ENCODE assay signal across 11 cellular contexts in the genomic region with DNA sequence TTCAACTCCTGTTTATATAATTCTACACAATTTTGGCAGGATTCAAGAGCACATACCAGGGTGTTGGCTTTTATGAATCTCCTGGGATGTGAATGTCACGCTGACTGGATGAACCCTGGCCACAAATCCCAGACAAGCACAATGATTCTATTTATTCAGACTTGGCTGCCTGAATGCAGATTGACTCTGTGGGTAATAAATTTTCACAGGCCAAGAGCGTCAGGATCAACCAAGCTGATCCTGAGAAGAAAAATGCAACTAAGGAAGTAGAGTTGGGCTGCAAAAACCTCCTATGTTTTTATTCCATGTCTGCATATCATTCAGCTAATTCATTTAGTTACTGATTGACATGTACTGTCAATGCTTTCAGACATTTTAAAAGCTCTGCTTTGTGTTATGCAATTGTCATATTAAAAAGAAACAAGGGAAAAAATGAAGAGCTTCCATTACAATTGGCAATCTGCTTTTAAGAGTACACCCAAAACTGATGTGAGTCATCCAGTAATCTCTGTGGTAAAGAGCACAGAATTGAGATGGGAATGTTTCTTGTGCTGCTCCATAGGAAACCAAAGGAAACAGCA.
DNase-seq lines count a peak whose midpoint lies in the region; ATAC-seq, FAIRE-seq and TF ChIP-seq lines count a peak whose summit lies in the region.
"Had no signal": no experiment of that assay in that cellular context is flagged by ENCODE, and none has a peak within 500 bp of the region (broad histone marks: within the 10 kb centered on the region; RNA-seq: fewer than 3 reads in every experiment).

No MANE protein-coding gene starts in this region.

- DNase-seq in NCI-H2081 (lab: John Stamatoyannopoulos, UW) (peak; percentile 1 to 5), NCI-H2081 treated with DMSO at 0.1 percent for 48 hours (lab: John Stamatoyannopoulos, UW) (no peak), astrocyte (ENCODE audit: low read depth) (peak; percentile 100), right atrium auricular region (ENCODE audit: low spot score) (no peak), tibial artery (peak; percentile 38 to 78), activated gamma-delta T cell treated with Interleukin-2 at 50 U/mL for 16 hours (no peak)
- DNase-seq in activated naive CD4-positive, alpha-beta T cell treated with anti-CD3 and anti-CD28 coated beads, Interleukin-2, amount 50 U/mL, for 72 hours (ENCODE audit: low spot score in 2 of 2), result no peak
- DNase-seq in stimulated activated CD4-positive, alpha-beta T cell treated with anti-CD3 and anti-CD28 coated beads, Interleukin-15, amount 100 ng/mL, for 24 hours, result no peak
- DNase-seq: retina, WERI-Rb-1 had no signal

- peak overlapping the region; percentile 64 for H3K4me2 ChIP-seq in astrocyte (ENCODE audit: low read length)

- no peak overlapping the region for H3K4me3 ChIP-seq in astrocyte (ENCODE audit: insufficient read depth, low read depth, low read length)
- H3K4me3 ChIP-seq in right atrium auricular region, result no peak overlapping the region
- no peak overlapping the region for H3K4me3 ChIP-seq in tibial artery

- H3K9me3 ChIP-seq in astrocyte (ENCODE audit: insufficient read depth, low read depth, low read length) (no peaks in the 10 kb centered on the region), right atrium auricular region (no peaks in the 10 kb centered on the region), tibial artery (no peaks in the 10 kb centered on the region)

- TF ChIP-seq CTCF in astrocyte (IDR thresholded peaks at IDR 0.05; ENCODE audit: insufficient read depth, low read depth, low read length), result no peak
- TF ChIP-seq CTCF in right atrium auricular region (IDR thresholded peaks at IDR 0.05), result no peak
- no peak for TF ChIP-seq CTCF in tibial artery (IDR thresholded peaks at IDR 0.05)

- no peaks in the 10 kb centered on the region for H3K36me3 ChIP-seq in astrocyte (ENCODE audit: insufficient read depth, low read length)
- H3K36me3 ChIP-seq in right atrium auricular region, result no peaks in the 10 kb centered on the region
- H3K36me3 ChIP-seq in tibial artery, result no peaks in the 10 kb centered on the region
- H3K36me3 ChIP-seq: WERI-Rb-1 had no signal

- H3K9ac ChIP-seq in astrocyte (ENCODE audit: low read length), result peak overlapping the region; percentile 12

- no peaks in the 10 kb centered on the region for H3K79me2 ChIP-seq in astrocyte (ENCODE audit: insufficient read depth, low read length)

- peaks cover 14% of the 10 kb centered on the region for H3K36me3 Mint-ChIP-seq in astrocyte (ENCODE audit: low read depth, unreplicated experiment)
- H3K36me3 Mint-ChIP-seq in activated naive CD4-positive, alpha-beta T cell treated with anti-CD3 and anti-CD28 coated beads, Interleukin-2, amount 50 U/mL, for 72 hours, result peaks cover 7% of the 10 kb centered on the region in 2 donors

- no peak for ATAC-seq in activated naive CD4-positive, alpha-beta T cell treated with anti-CD3 and anti-CD28 coated beads, Interleukin-2, amount 50 U/mL, for 72 hours

- H3K4me1 Mint-ChIP-seq in astrocyte (ENCODE audit: low read depth, unreplicated experiment), result peaks cover 10% of the 10 kb centered on the region

- peaks cover 18% of the 10 kb centered on the region for H3K4me1 ChIP-seq in astrocyte (ENCODE audit: insufficient read depth, low read length)
- peaks cover 0 to 38% of the 10 kb centered on the region in 2 donors for H3K4me1 ChIP-seq in right atrium auricular region
- peaks cover 0 to 70% (median 45%) of the 10 kb centered on the region in 4 donors for H3K4me1 ChIP-seq in tibial artery

- intact Hi-C loops in tibial artery (cut with DNase I; ENCODE audit: low total_unique reads), result no loop called here

- H3K27me3 Mint-ChIP-seq in astrocyte (ENCODE audit: low read depth, unreplicated experiment), result no peaks in the 10 kb centered on the region

- H4K20me1 ChIP-seq in astrocyte (ENCODE audit: insufficient read depth, low read length), result no peaks in the 10 kb centered on the region

- H3K27me3 ChIP-seq in astrocyte (ENCODE audit: insufficient read depth, low read length), result no peaks in the 10 kb centered on the region
- no peaks in the 10 kb centered on the region for H3K27me3 ChIP-seq in right atrium auricular region
- H3K27me3 ChIP-seq in tibial artery, result no peaks in the 10 kb centered on the region

- peak overlapping the region; percentile 0 for H3K27ac Mint-ChIP-seq in astrocyte (ENCODE audit: unreplicated experiment)
- H3K27ac Mint-ChIP-seq in activated naive CD4-positive, alpha-beta T cell treated with anti-CD3 and anti-CD28 coated beads, Interleukin-2, amount 50 U/mL, for 72 hours, result no peak overlapping the region

- FAIRE-seq in astrocyte (lab: Jason Lieb, UNC), result peak; percentile 98
- FAIRE-seq: A204.1 had no signal

- H3K4me3 Mint-ChIP-seq in astrocyte (ENCODE audit: unreplicated experiment), result no peak overlapping the region

- peak overlapping the region; percentile 73 for H3K27ac ChIP-seq in astrocyte (ENCODE audit: low read depth, low read length)
- peak overlapping the region; percentile 17 to 38 for H3K27ac ChIP-seq in right atrium auricular region
- peak overlapping the region; percentile 43 to 46 for H3K27ac ChIP-seq in tibial artery
- H3K27ac ChIP-seq: WERI-Rb-1 had no signal

- peaks cover 2% of the 10 kb centered on the region for H3K9me3 Mint-ChIP-seq in astrocyte (ENCODE audit: unreplicated experiment)
- peaks cover 2 to 12% of the 10 kb centered on the region in 2 donors for H3K9me3 Mint-ChIP-seq in activated naive CD4-positive, alpha-beta T cell treated with anti-CD3 and anti-CD28 coated beads, Interleukin-2, amount 50 U/mL, for 72 hours

- no peak overlapping the region for H2AFZ ChIP-seq in astrocyte (ENCODE audit: low read depth, low read length)

Comparison
In these comparisons a context has a peak if more than half of its experiments do, and no peak if none do; other contexts are left out.
1. DNase-seq: peak in NCI-H2081 (2 of 2), astrocyte (single experiment) and tibial artery (2 of 2); none in NCI-H2081 treated with DMSO at 0.1 percent for 48 hours (single experiment), right atrium auricular region (single experiment), activated naive CD4-positive, alpha-beta T cell treated with anti-CD3 and anti-CD28 coated beads, Interleukin-2, amount 50 U/mL, for 72 hours (0 of 2), stimulated activated CD4-positive, alpha-beta T cell treated with anti-CD3 and anti-CD28 coated beads, Interleukin-15, amount 100 ng/mL, for 24 hours (single experiment) and activated gamma-delta T cell treated with Interleukin-2 at 50 U/mL for 16 hours (single experiment).
2. Peak in every context shown above with its lines, with median percentiles within 50 percentile points of each other: H3K27ac ChIP-seq.